Comparison of ENCODE assay signal across 3 cellular contexts in genomic region chr2:207413376-207413907, GRCh38.
TF ChIP-seq lines count a peak whose summit lies in the region.

No MANE protein-coding gene starts in this region.

TF ChIP-seq in SK-N-SH, 30 proteins besides CTCF, POLR2A, EP300 and RAD21 (continued from another document):
- TF ChIP-seq RCOR1 (IDR thresholded peaks at IDR 0.05; ENCODE audit: low read length) (0 out of 2 replicates have a peak, but pooled peaks have one; percentile 54), USF1 (IDR thresholded peaks at IDR 0.05; ENCODE audit: borderline replicate concordance, low read depth) (no peak), GATA2 (CRISPR knock-in tag; IDR thresholded peaks at IDR 0.05) (peak; percentile 36; the same call in 1 of the 2 replicates), IRF3 (IDR thresholded peaks at IDR 0.05; ENCODE audit: low read depth, low read length) (no peak)

TF ChIP-seq in SK-N-SH treated with all-trans-retinoic acid at 6 μM for 48 hours, 23 proteins besides CTCF, POLR2A, EP300 and RAD21:
- no peak for TF ChIP-seq GLIS3 (CRISPR knock-in tag; IDR thresholded peaks at IDR 0.05)

TF ChIP-seq in endothelial cell of umbilical vein, 7 proteins besides CTCF, POLR2A, EP300 and RAD21:
- TF ChIP-seq JUN (IDR thresholded peaks at IDR 0.05; ENCODE audit: borderline replicate concordance, insufficient read depth, insufficient read length, low read depth) (no peak), MYC (IDR thresholded peaks at IDR 0.05; ENCODE audit: low read depth, low read length) (no peak), FOS (IDR thresholded peaks at IDR 0.05; ENCODE audit: borderline replicate concordance, insufficient read depth, low read length) (no peak), GATA2 (IDR thresholded peaks at IDR 0.05; ENCODE audit: insufficient read depth, insufficient read length, low read depth, low read length) (no peak), MAX (IDR thresholded peaks at IDR 0.05; ENCODE audit: insufficient read depth, insufficient read length) (no peak)
